Comparison of ENCODE assay signal across 9 cellular contexts in the genomic region with DNA sequence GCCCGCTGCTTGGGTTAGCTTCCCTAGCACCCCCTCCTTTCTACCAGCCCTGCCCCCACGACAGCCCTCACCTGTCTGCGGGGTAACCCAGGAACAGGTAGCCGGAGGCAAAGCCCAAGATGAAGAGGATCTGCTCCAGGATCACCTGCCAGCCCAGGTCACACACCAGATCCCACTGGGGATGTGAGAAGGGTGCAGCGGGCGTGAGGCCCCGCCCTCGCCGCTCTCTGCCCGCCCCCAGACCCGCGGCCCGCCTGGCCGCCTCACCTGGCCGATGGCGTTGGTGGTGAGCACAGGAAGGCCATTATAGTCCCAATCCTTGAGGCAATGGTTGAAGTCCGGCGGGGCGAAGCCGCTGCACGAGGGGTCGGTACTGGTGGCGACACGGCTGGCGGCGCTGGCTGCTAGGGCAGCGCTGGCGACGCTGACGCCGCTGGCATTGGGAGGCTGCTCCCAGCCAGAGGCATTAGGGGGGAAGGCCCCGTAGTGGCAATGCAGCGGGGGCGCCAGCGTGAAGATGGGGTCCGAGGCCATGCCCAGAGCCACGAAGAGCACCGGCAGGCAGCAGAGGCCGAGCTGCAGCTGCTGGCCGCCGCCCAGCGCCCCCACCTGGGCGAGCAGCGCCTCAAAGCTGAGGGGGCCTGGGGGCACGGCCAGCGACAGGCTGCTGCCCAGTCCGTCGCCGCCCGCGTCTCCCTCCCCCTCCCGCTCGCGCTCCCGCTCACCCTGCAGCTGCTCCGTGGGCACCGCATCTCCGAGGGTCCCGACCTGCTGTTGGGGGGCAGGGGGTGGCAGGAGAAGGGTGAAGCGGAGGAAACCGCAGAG. TPM values are rescaled to one million over a fixed set of nuclear protein-coding genes. Genes with fewer than 3 reads are reported as not detected.
DNase-seq lines count a peak whose midpoint lies in the region; TF ChIP-seq lines count a peak whose summit lies in the region.
"Had no signal": no experiment of that assay in that cellular context is flagged by ENCODE, and none has a peak within 500 bp of the region (broad histone marks: within the 10 kb centered on the region; RNA-seq: fewer than 3 reads in every experiment).

No MANE protein-coding gene starts in this region.

- H3K9me3 Mint-ChIP-seq in nephron: no peaks in the 10 kb centered on the region

- no peaks in the 10 kb centered on the region for H3K79me2 ChIP-seq in fibroblast of lung (ENCODE audit: control insufficient read depth, insufficient read depth, low read length)

- peak overlapping the region; percentile 41 for H3K9ac ChIP-seq in fibroblast of lung (ENCODE audit: insufficient read depth, low read length)

- peaks cover 2% of the 10 kb centered on the region for H3K27me3 ChIP-seq in fibroblast of lung (ENCODE audit: control insufficient read depth, insufficient read depth, low read length)

- no peaks in the 10 kb centered on the region for H3K4me1 ChIP-seq in fibroblast of lung (ENCODE audit: control insufficient read depth, extremely low read depth, insufficient read depth, low read length)

- no peaks in the 10 kb centered on the region for H3K9me3 ChIP-seq in fibroblast of lung (ENCODE audit: control insufficient read depth, insufficient read depth, low read depth, low read length)

- H3K4me1 Mint-ChIP-seq in nephron: peaks cover 30% of the 10 kb centered on the region

- peaks cover 17% of the 10 kb centered on the region for H3K36me3 Mint-ChIP-seq in nephron (ENCODE audit: low read depth)

- peak overlapping the region; percentile 60 for H2AFZ ChIP-seq in fibroblast of lung (ENCODE audit: low read length)

- CTCF ChIA-PET in HEK293T (lab: Yijun Ruan, JAX): interaction anchor here (1.6 to 1.7 kb wide), 2 partner anchors 9 to 28 kb away, joined by 4 to 8 read pairs; no protein-coding TSS in a partner anchor

- H4K20me1 ChIP-seq in fibroblast of lung (ENCODE audit: control insufficient read depth, extremely low read depth, insufficient read depth, low read length): no peaks in the 10 kb centered on the region

- POLR2A ChIA-PET in HEK293T (lab: Yijun Ruan, JAX): interaction anchor here (1.1 to 4.3 kb wide), 3 partner anchors 12 to 30 kb away, joined by 3 to 18 read pairs (median 8); a partner anchor contains a TSS

- H3K27me3 Mint-ChIP-seq in nephron (ENCODE audit: low read depth): peaks cover 8% of the 10 kb centered on the region

- peak overlapping the region; percentile 48 to 74 (median 58) for H3K4me3 ChIP-seq in fibroblast of lung (replicated peaks in 1 of 4; ENCODE audit: control extremely low read depth in 1 of 4, insufficient read depth in 1 of 4, low read depth in 3 of 4, low read length in 4 of 4)

- no peaks in the 10 kb centered on the region for H3K36me3 ChIP-seq in fibroblast of lung (ENCODE audit: control insufficient read depth, insufficient read depth, low read length)

- no peak overlapping the region for H3K27ac Mint-ChIP-seq in nephron

- no peak overlapping the region for H3K27ac ChIP-seq in fibroblast of lung (ENCODE audit: insufficient read depth, low read length)
- H3K27ac ChIP-seq: HL-60 had no signal

- DNase-seq in DMS79 treated with DMSO at 0.1 percent for 48 hours (lab: John Stamatoyannopoulos, UW): peak; percentile 53
- DNase-seq in SK-N-DZ (ENCODE audit: low spot score): peak; percentile 32
- peak in 1 of 2 donors; percentile 12 for DNase-seq in fibroblast of lung (ENCODE audit: low read depth in 2 of 2)
- DNase-seq in NOMO-1 (lab: John Stamatoyannopoulos, UW; ENCODE audit: unreplicated experiment in 2 of 2): no peak
- no peak for DNase-seq in hepatic stellate cell (ENCODE audit: low spot score)
- no peak for DNase-seq in HEK293T (ENCODE audit: extremely low spot score)
- DNase-seq in middle frontal gyrus (ENCODE audit: extremely low spot score, low spot score): no peak

- peak overlapping the region; percentile 75 for H3K4me2 ChIP-seq in fibroblast of lung (ENCODE audit: extremely low read depth, insufficient read depth, low read length)

- H3K4me3 Mint-ChIP-seq in nephron: peak overlapping the region; percentile 79 to 89 (median 88)

- TF ChIP-seq CTCF in fibroblast of lung (conservative IDR thresholded peaks at IDR 0.05 in 1 of 2, IDR thresholded peaks at IDR 0.05 in 1 of 2; ENCODE audit: low read depth in 1 of 2, low read length in 2 of 2): no peak
- no peak for TF ChIP-seq CTCF in nephron (IDR thresholded peaks at IDR 0.05; ENCODE audit: unreplicated experiment in 3 of 3)

TF ChIP-seq in HEK293T, 16 proteins besides CTCF, POLR2A, EP300 and RAD21:
- no peak for TF ChIP-seq NFRKB (IDR thresholded peaks at IDR 0.05)

RNA-seq across cellular contexts. Expression of a gene that starts 0.8 kb away (rescaled TPM):
- 23.2 and 28.7 TPM in 2 replicates for polyA plus RNA-seq in SK-N-DZ (2014; cell fraction: cytosol; rRNA removed)
- polyA plus RNA-seq in SK-N-DZ (2014; cell fraction: nucleus; rRNA removed): 59.7 and 85.7 TPM in 2 replicates
- total RNA-seq in fibroblast of lung: 16.4 and 23.1 TPM in 2 replicates
- polyA plus RNA-seq in fibroblast of lung: 3.9 and 7.9 TPM in 2 replicates
- 8.3 and 11.3 TPM in 2 replicates for polyA plus RNA-seq in fibroblast of lung (2012)
- polyA minus RNA-seq in fibroblast of lung (ENCODE audit: low replicate concordance): 10.2 and 24.7 TPM in 2 replicates

RNA-seq across cellular contexts. Expression of a gene that starts 13.1 kb away (rescaled TPM):
- polyA plus RNA-seq in SK-N-DZ (2014; cell fraction: cytosol; rRNA removed): 9.5 and 11.2 TPM in 2 replicates
- 17.6 and 27.7 TPM in 2 replicates for polyA plus RNA-seq in SK-N-DZ (2014; cell fraction: nucleus; rRNA removed)
- total RNA-seq in fibroblast of lung: 8.5 and 12.2 TPM in 2 replicates
- polyA plus RNA-seq in fibroblast of lung: 2.0 and 2.3 TPM in 2 replicates
- 4.1 and 5.0 TPM in 2 replicates for polyA plus RNA-seq in fibroblast of lung (2012)
- 3.3 and 3.6 TPM in 2 replicates for polyA minus RNA-seq in fibroblast of lung (ENCODE audit: low replicate concordance)

RNA-seq across cellular contexts. Expression of a gene that starts 20.7 kb away (rescaled TPM):
- not detected in 2 replicates for polyA plus RNA-seq in SK-N-DZ (2014; cell fraction: cytosol; rRNA removed)
- polyA plus RNA-seq in SK-N-DZ (2014; cell fraction: nucleus; rRNA removed): not detected in 2 replicates
- not detected in 2 replicates for total RNA-seq in fibroblast of lung
- polyA plus RNA-seq in fibroblast of lung: not detected in 2 replicates
- not detected in 2 replicates for polyA plus RNA-seq in fibroblast of lung (2012)
- not detected in 2 replicates for polyA minus RNA-seq in fibroblast of lung (ENCODE audit: low replicate concordance)

RNA-seq across cellular contexts. Expression of a gene that starts 25.0 kb away (rescaled TPM):
- polyA plus RNA-seq in SK-N-DZ (2014; cell fraction: cytosol; rRNA removed): 1.0 TPM in 1 of 2 replicates, not detected in the other
- 1.1 and 1.3 TPM in 2 replicates for polyA plus RNA-seq in SK-N-DZ (2014; cell fraction: nucleus; rRNA removed)
- 0.33 and 0.77 TPM in 2 replicates for total RNA-seq in fibroblast of lung
- polyA plus RNA-seq in fibroblast of lung: 0.08 TPM in 1 of 2 replicates, not detected in the other
- not detected in 2 replicates for polyA plus RNA-seq in fibroblast of lung (2012)
- polyA minus RNA-seq in fibroblast of lung (ENCODE audit: low replicate concordance): 0.59 TPM in 1 of 2 replicates, not detected in the other

RNA-seq across cellular contexts. Expression of a gene that starts 30.6 kb away (rescaled TPM):
- 142 and 147 TPM in 2 replicates for polyA plus RNA-seq in SK-N-DZ (2014; cell fraction: cytosol; rRNA removed)
- polyA plus RNA-seq in SK-N-DZ (2014; cell fraction: nucleus; rRNA removed): 567 and 701 TPM in 2 replicates
- total RNA-seq in fibroblast of lung: 59.1 and 73.2 TPM in 2 replicates
- 152 and 158 TPM in 2 replicates for polyA plus RNA-seq in fibroblast of lung
- polyA plus RNA-seq in fibroblast of lung (2012): 97.3 and 113 TPM in 2 replicates
- polyA minus RNA-seq in fibroblast of lung (ENCODE audit: low replicate concordance): 41.2 and 69.2 TPM in 2 replicates

Comparison
In these comparisons a context has a peak if more than half of its experiments do, and no peak if none do; other contexts are left out.
1. DNase-seq: peak in DMS79 treated with DMSO at 0.1 percent for 48 hours (single experiment) and SK-N-DZ (single experiment); none in NOMO-1 (0 of 2), hepatic stellate cell (single experiment), HEK293T (single experiment) and middle frontal gyrus (single experiment).